25 cellular contexts compared by ENCODE assay signal in genomic region chr4:8512510-8512909, GRCh38.
"Had no signal": no experiment of that assay in that cellular context is flagged by ENCODE, and none has a peak within 500 bp of the region (broad histone marks: within the 10 kb centered on the region; RNA-seq: fewer than 3 reads in every experiment).

No MANE protein-coding gene starts in this region.

- H3K27ac ChIP-seq: brain microvascular endothelial cell, coronary artery, dorsolateral prefrontal cortex had no signal

- DNase-seq: activated CD4-positive, alpha-beta memory T cell treated with anti-CD3 and anti-CD28 coated beads, Interleukin-2, amount 10 ng/mL, durations not matched to agents 7 days and 5 days; activated CD4-positive, alpha-beta T cell treated with anti-CD3 and anti-CD28 coated beads for 36 hours; activated CD4-positive, alpha-beta T cell treated with anti-CD3 and anti-CD28 coated beads, Interleukin-2, amount 10 ng/mL, durations not matched to agents 7 days and 5 days; activated CD4-positive, alpha-beta T cell treated with anti-CD3 and anti-CD28 coated beads, Interleukin-2, amount 50 U/mL, for 4 hours; activated CD4-positive, CD25-positive, alpha-beta regulatory T cell; activated CD4-positive, CD25-positive, alpha-beta regulatory T cell treated with anti-CD3 and anti-CD28 coated beads, Interleukin-2, amount 50 U/mL, for 72 hours; activated CD8-positive, alpha-beta memory T cell treated with anti-CD3 and anti-CD28 coated beads, Interleukin-2, amount 50 U/mL, for 48 hours; activated gamma-delta T cell; activated naive CD4-positive, alpha-beta T cell treated with anti-CD3 and anti-CD28 coated beads, Interleukin-2, amount 50 U/mL, for 16 hours; activated naive CD4-positive, alpha-beta T cell treated with Interleukin-2 at 50 U/mL for 16 hours; activated T-cell treated with anti-CD3 and anti-CD28 coated beads for 4 hours; activated T-cell treated with anti-CD3 and anti-CD28 coated beads, Interleukin-2, amount 50 U/mL, for 24 hours; activated T-cell treated with anti-CD3 and anti-CD28 coated beads, Interleukin-2, amount 50 U/mL, for 72 hours; amniotic stem cell; anterior cingulate cortex; brain microvascular endothelial cell; dorsolateral prefrontal cortex; effector memory CD4-positive, alpha-beta T cell; endodermal cell; foreskin fibroblast; head of caudate nucleus; T-helper 1 cell; T-helper 17 cell had no signal

- H3K27me3 ChIP-seq: brain microvascular endothelial cell, dorsolateral prefrontal cortex had no signal

- H3K4me3 ChIP-seq: coronary artery, dorsolateral prefrontal cortex had no signal

- ATAC-seq: activated CD4-positive, alpha-beta T cell treated with anti-CD3 and anti-CD28 coated beads for 36 hours; activated T-cell treated with anti-CD3 and anti-CD28 coated beads, Interleukin-2, amount 50 U/mL, for 72 hours; esophagus mucosa; T-helper 17 cell had no signal

- H3K36me3 ChIP-seq: brain microvascular endothelial cell had no signal
